In the genomic region with DNA sequence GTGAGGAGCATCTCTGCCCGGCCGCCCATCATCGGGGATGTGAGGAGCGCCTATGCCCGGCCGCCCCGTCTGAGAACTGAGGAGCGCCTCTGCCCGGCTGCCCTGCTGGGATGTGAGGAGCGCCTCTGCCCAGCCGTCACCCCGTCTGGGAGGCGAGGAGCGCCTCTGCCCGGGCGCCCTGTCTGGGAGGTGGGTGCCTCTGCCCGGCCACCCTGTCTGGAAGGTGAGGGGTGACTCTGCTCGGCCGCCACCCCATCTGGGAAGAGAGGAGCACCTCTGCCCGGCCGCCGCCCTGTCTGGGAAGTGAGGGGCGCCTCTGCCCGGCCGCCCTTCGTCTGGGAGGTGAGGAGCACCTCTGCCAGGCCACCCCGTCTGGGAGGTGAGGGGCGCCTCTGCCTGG, we compare ENCODE assay signal across 23 cellular contexts. TPM values are rescaled to one million over a fixed set of nuclear protein-coding genes. Genes with fewer than 3 reads are reported as not detected.
"Had no signal": no experiment of that assay in that cellular context is flagged by ENCODE, and none has a peak within 500 bp of the region (broad histone marks: within the 10 kb centered on the region; RNA-seq: fewer than 3 reads in every experiment).

No MANE protein-coding gene starts in this region.

- H3K27ac Mint-ChIP-seq: immature natural killer cell, memory B cell, mesothelial cell of epicardium had no signal

- ATAC-seq: left cardiac atrium, left colon, left lobe of liver, left lung, left ventricle myocardium superior, lower lobe of right lung, mucosa of descending colon had no signal

- H3K27me3 Mint-ChIP-seq: memory B cell had no signal

- H3K4me1 Mint-ChIP-seq: immature natural killer cell, memory B cell, mesothelial cell of epicardium had no signal

- H3K4me3 Mint-ChIP-seq: immature natural killer cell, memory B cell, mesothelial cell of epicardium had no signal

- DNase-seq: hippocampal formation, immature natural killer cell, islet precursor cell, kidney, kidney glomerular epithelial cell, left cardiac atrium, left colon, left ventricle myocardium inferior, left ventricle myocardium superior, lower lobe of right lung, mammary epithelial cell, mesenchymal stem cell, mesendoderm, midbrain, mucosa of descending colon had no signal

- H3K9me3 Mint-ChIP-seq: immature natural killer cell, memory B cell, mesothelial cell of epicardium had no signal

RNA-seq across cellular contexts. Expression of a gene that starts 23.7 kb away (rescaled TPM):
- total RNA-seq: hepatocyte, kidney, left colon, lung, mammary epithelial cell, mesenteric fat pad, mesothelial cell of epicardium, mononuclear cell had no signal
